8 cellular contexts compared by ENCODE assay signal in the genomic region with DNA sequence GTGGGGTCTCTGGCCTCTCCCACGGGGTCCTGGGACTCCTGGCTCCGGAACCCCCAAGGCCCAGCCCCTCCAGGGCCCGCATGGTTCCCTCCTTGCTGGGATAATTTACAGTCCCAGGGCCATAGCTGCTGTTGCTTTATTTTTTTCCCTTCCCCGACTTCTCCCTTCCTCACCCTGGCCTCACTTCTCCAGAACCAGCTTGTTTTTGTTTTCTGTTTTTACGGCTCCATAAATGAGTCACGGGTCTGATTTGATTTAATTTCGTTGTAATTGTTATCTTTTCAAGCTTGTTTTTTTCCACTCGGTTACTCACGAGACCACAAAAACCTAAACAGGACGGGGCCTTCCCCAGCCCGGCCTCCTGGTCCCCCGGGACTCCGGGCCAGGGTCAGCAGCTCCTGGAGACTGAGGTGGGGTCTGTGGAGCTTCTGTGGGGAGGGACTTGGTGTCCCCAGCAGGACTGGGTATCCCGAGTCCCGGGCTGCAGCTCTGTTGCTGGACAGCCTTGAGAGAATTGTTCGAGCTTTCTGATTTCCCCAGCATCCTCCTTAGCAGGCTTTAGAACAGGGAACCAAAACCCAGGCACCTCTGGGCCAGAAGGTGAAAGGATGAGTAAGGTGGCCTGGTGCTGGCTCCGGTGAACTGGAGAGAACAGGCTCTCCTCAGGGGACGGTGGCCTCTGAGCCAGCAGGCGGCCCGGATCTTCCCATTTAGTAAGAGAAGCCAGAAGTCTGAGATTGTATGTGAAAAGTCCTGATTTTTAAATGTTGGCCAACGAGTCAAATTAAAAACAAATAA.
A peak's percentile ranks its signal among the peaks of the same experiment; 100 is the strongest.
DNase-seq lines count a peak whose midpoint lies in the region; ATAC-seq and TF ChIP-seq lines count a peak whose summit lies in the region.

No MANE protein-coding gene starts in this region.

- H3K4me3 ChIP-seq in Peyer's patch, result no peak overlapping the region
- H3K4me3 ChIP-seq in skin epidermis, result no peak overlapping the region

- no peaks in the 10 kb centered on the region for H3K36me3 ChIP-seq in Peyer's patch

- no peak for TF ChIP-seq POLR2A in Peyer's patch (IDR thresholded peaks at IDR 0.05)

- no peaks in the 10 kb centered on the region for H3K9me3 ChIP-seq in Peyer's patch

- ATAC-seq in HG03521 (IDR thresholded peaks at IDR 0.05; ENCODE audit: unreplicated experiment), result no peak

- no peak for TF ChIP-seq CTCF in Peyer's patch (IDR thresholded peaks at IDR 0.05)

- peak; percentile 12 for DNase-seq in activated naive CD4-positive, alpha-beta T cell treated with Interleukin-2 at 50 U/mL for 16 hours
- DNase-seq in activated naive CD4-positive, alpha-beta T cell treated with anti-CD3 and anti-CD28 coated beads, Interleukin-2, amount 50 U/mL, for 16 hours, result no peak
- peak in 2 of 3 donors; percentile 68 to 69 for DNase-seq in Peyer's patch
- peak; percentile 85 for DNase-seq in fibroblast of peridontal ligament (ENCODE audit: extremely low read depth)
- DNase-seq in globus pallidus (ENCODE audit: low spot score), result no peak
- DNase-seq in NCI-H1436 treated with DMSO at 0.1 percent for 48 hours (lab: John Stamatoyannopoulos, UW), result no peak

- no peaks in the 10 kb centered on the region for H3K27me3 ChIP-seq in Peyer's patch

- peaks cover 0 to 28% (median 3%) of the 10 kb centered on the region in 4 donors for H3K4me1 ChIP-seq in Peyer's patch

- peak overlapping the region; percentile 70 to 80 (median 74) for H3K27ac ChIP-seq in Peyer's patch
- H3K27ac ChIP-seq in skin epidermis, result peak overlapping the region in 20 of 21 experiments; percentile 70 to 90 (median 83)

Comparison
In these comparisons a context has a peak if more than half of its experiments do, and no peak if none do; other contexts are left out.
1. DNase-seq: peak in activated naive CD4-positive, alpha-beta T cell treated with Interleukin-2 at 50 U/mL for 16 hours (single experiment), Peyer's patch (2 of 3) and fibroblast of peridontal ligament (single experiment); none in activated naive CD4-positive, alpha-beta T cell treated with anti-CD3 and anti-CD28 coated beads, Interleukin-2, amount 50 U/mL, for 16 hours (single experiment), globus pallidus (single experiment) and NCI-H1436 treated with DMSO at 0.1 percent for 48 hours (single experiment).